ENCODE assay signal across 8 cellular contexts in genomic region chr10:73167557-73168485, GRCh38. TPM values are rescaled to one million over a fixed set of nuclear protein-coding genes. Genes with fewer than 3 reads are reported as not detected.
DNase-seq lines count a peak whose midpoint lies in the region; ATAC-seq and TF ChIP-seq lines count a peak whose summit lies in the region.

Gene ECD (minus strand): TSS chr10:73168008. CDS start chr10:73163937, 4,071 bp downstream.
Gene FAM149B1 (plus strand): TSS chr10:73168119. CDS start chr10:73168340, 221 bp downstream.

- H3K36me3 ChIP-seq in KMS-11 (ENCODE audit: insufficient read depth) (no peaks in the 10 kb centered on the region; the same call in 1 of the 2 replicates), esophagus squamous epithelium (peaks cover 0 to 15% (median 8%) of the 10 kb centered on the region in 3 donors)

- intact Hi-C loops in esophagus squamous epithelium (cut with DNase I) = loop anchor here (10.0 kb wide), 1 partner anchor 53 kb away; the partner anchor contains the start of gene NUDT13

- peak within 1 kb of the TSS; percentile 76 for H3K4me2 ChIP-seq in KMS-11

- H3K27me3 ChIP-seq in KMS-11 (ENCODE audit: insufficient read depth, low read depth) (no peaks in the 10 kb centered on the region), esophagus squamous epithelium (no peaks in the 10 kb centered on the region)

- H3K9me3 ChIP-seq in esophagus squamous epithelium = no peaks in the 10 kb centered on the region

- H3K9ac ChIP-seq in KMS-11 = peak within 1 kb of the TSS; percentile 76

- 0 to 1% methylated on average over 27 to 33 of the region's 52 CpGs for WGBS in esophagus squamous epithelium, 2 donors

- TF ChIP-seq CTCF in KMS-11 (conservative IDR thresholded peaks at IDR 0.05; ENCODE audit: low read depth, low read length) (peak; percentile 32; the same call in 1 of the 2 replicates), esophagus squamous epithelium (IDR thresholded peaks at IDR 0.05) (peak in 3 of 6 experiments; percentile 24 to 56 (median 48))

- ATAC-seq in GM21737 (IDR thresholded peaks at IDR 0.05; ENCODE audit: unreplicated experiment) = peak; percentile 84

- DNase-seq in DMS79 treated with DMSO at 0.1 percent for 48 hours (lab: John Stamatoyannopoulos, UW) = peak; percentile 43
- DNase-seq in RKO (ENCODE audit: low spot score) = peak; percentile 94
- peak; percentile 83 for DNase-seq in activated T-helper 1 cell treated with Interleukin-2 at 50 U/mL for 16 hours (ENCODE audit: low read depth)
- DNase-seq in esophagus squamous epithelium (lab: John Stamatoyannopoulos, UW) = peak; percentile 50
- peak; percentile 97 for DNase-seq in myocyte (ENCODE audit: low read depth)
- DNase-seq in stimulated activated CD8-positive, alpha-beta memory T cell treated with anti-CD3 and anti-CD28 coated beads, Interleukin-7, amount 100 ng/mL, for 48 hours (ENCODE audit: extremely low read depth in 1 of 2, low read depth in 1 of 2) = peak; percentile 88 to 92

- H3K27ac ChIP-seq in KMS-11 (peak within 1 kb of the TSS; percentile 77), esophagus squamous epithelium (peak within 1 kb of the TSS; percentile 95 to 98 (median 96))

- peak in 3 of 4 donors; percentile 88 to 94 (median 92) for TF ChIP-seq POLR2A in esophagus squamous epithelium (IDR thresholded peaks at IDR 0.05)

- H3K4me3 ChIP-seq in KMS-11 (IDR thresholded peaks at IDR 0.05; ENCODE audit: insufficient read depth, low read depth, low read length) (no peak within 1 kb of the TSS), esophagus squamous epithelium (peak within 1 kb of the TSS; percentile 69 to 88 (median 76))

- H3K79me2 ChIP-seq in KMS-11 (ENCODE audit: insufficient read depth, low read depth) = peaks cover 31% of the 10 kb centered on the region

- H4K20me1 ChIP-seq in KMS-11 (ENCODE audit: insufficient read depth) = no peaks in the 10 kb centered on the region

- H3K4me1 ChIP-seq in KMS-11 (ENCODE audit: low read depth, poor library complexity, severe bottlenecking) (peaks cover 19% of the 10 kb centered on the region), esophagus squamous epithelium (peaks cover 14 to 59% (median 16%) of the 10 kb centered on the region in 3 donors)

- H2AFZ ChIP-seq in KMS-11 (ENCODE audit: low read depth) = peak within 1 kb of the TSS; percentile 92

RNA-seq across cellular contexts. Expression of gene ECD, which starts in this region (rescaled TPM):
- total RNA-seq in esophagus squamous epithelium = 10 to 100 TPM; 17.4 to 25.3 (median 24.0) TPM
- total RNA-seq in myocyte = 31.3 and 32.7 TPM in 2 replicates
- 16.6 TPM for polyA plus RNA-seq in myocyte (2012)

RNA-seq across cellular contexts. Expression of gene FAM149B1, which starts in this region (rescaled TPM):
- total RNA-seq in esophagus squamous epithelium = 10 to 100 TPM in 2 of 4 donors, 1 to 10 TPM in 2; 8.7 to 15.8 (median 10.8) TPM
- total RNA-seq in myocyte = 15.9 and 16.5 TPM in 2 replicates
- 21.8 TPM for polyA plus RNA-seq in myocyte (2012)

Comparison
In these comparisons a context has a peak if more than half of its experiments do, and no peak if none do; other contexts are left out.
1. DNase-seq: peak in every context shown above with its lines; median percentile 97 in myocyte; 94 in RKO; 90 in stimulated activated CD8-positive, alpha-beta memory T cell treated with anti-CD3 and anti-CD28 coated beads, Interleukin-7, amount 100 ng/mL, for 48 hours; 83 in activated T-helper 1 cell treated with Interleukin-2 at 50 U/mL for 16 hours; 50 in esophagus squamous epithelium; 43 in DMS79 treated with DMSO at 0.1 percent for 48 hours.